Comparison of ENCODE assay signal across 15 cellular contexts in genomic region chr20:23347791-23348190, GRCh38.
"Had no signal": no experiment of that assay in that cellular context is flagged by ENCODE, and none has a peak within 500 bp of the region (broad histone marks: within the 10 kb centered on the region; RNA-seq: fewer than 3 reads in every experiment).

No MANE protein-coding gene starts in this region.

- H3K27me3 ChIP-seq: cardiac muscle cell, esophagus squamous epithelium, suprapubic skin, upper lobe of right lung had no signal

- H3K4me3 Mint-ChIP-seq: activated CD4-positive, alpha-beta T cell treated with anti-CD3 and anti-CD28 coated beads for 36 hours; activated naive CD4-positive, alpha-beta T cell treated with anti-CD3 and anti-CD28 coated beads for 36 hours; activated T-cell treated with anti-CD3 and anti-CD28 coated beads, Interleukin-2, amount 50 U/mL, for 24 hours; dendritic cell treated with granulocyte-macrophage colony-stimulating factor and Interleukin-4, amounts not matched to agents 40 ng/mL and 50 ng/mL, for 4 days; stimulated activated naive CD8-positive, alpha-beta T cell treated with anti-CD3 and anti-CD28 coated beads, Interleukin-15, Interleukin-2, amounts not matched to agents 100 ng/mL and 50 ng/mL, for 24 hours had no signal

- H3K27me3 Mint-ChIP-seq: activated CD4-positive, alpha-beta T cell treated with anti-CD3 and anti-CD28 coated beads for 36 hours; activated T-cell treated with anti-CD3 and anti-CD28 coated beads, Interleukin-2, amount 50 U/mL, for 24 hours; stimulated activated naive CD8-positive, alpha-beta T cell treated with anti-CD3 and anti-CD28 coated beads, Interleukin-15, Interleukin-2, amounts not matched to agents 100 ng/mL and 50 ng/mL, for 24 hours had no signal

- H3K36me3 Mint-ChIP-seq: WTC11 had no signal

- H3K9me3 Mint-ChIP-seq: activated naive CD4-positive, alpha-beta T cell treated with anti-CD3 and anti-CD28 coated beads for 36 hours; activated T-cell treated with anti-CD3 and anti-CD28 coated beads, Interleukin-2, amount 50 U/mL, for 24 hours; dendritic cell treated with granulocyte-macrophage colony-stimulating factor and Interleukin-4, amounts not matched to agents 40 ng/mL and 50 ng/mL, for 4 days; stimulated activated naive CD8-positive, alpha-beta T cell treated with anti-CD3 and anti-CD28 coated beads, Interleukin-15, Interleukin-2, amounts not matched to agents 100 ng/mL and 50 ng/mL, for 24 hours had no signal

- H3K27ac Mint-ChIP-seq: activated naive CD4-positive, alpha-beta T cell treated with anti-CD3 and anti-CD28 coated beads for 36 hours; dendritic cell treated with granulocyte-macrophage colony-stimulating factor and Interleukin-4, amounts not matched to agents 40 ng/mL and 50 ng/mL, for 4 days had no signal

- DNase-seq: activated CD4-positive, alpha-beta T cell treated with anti-CD3 and anti-CD28 coated beads for 36 hours; activated CD4-positive, alpha-beta T cell treated with anti-CD3 and anti-CD28 coated beads, Interleukin-2, amount 50 U/mL, for 48 hours; activated naive CD4-positive, alpha-beta T cell treated with anti-CD3 and anti-CD28 coated beads for 36 hours; activated T-cell treated with anti-CD3 and anti-CD28 coated beads, Interleukin-2, amount 50 U/mL, for 24 hours; effector memory CD4-positive, alpha-beta T cell; esophagus squamous epithelium; mesenchymal stem cell; psoas muscle; right cardiac atrium; upper lobe of right lung had no signal

- H3K27ac ChIP-seq: cardiac muscle cell, psoas muscle, suprapubic skin, upper lobe of right lung had no signal

- ATAC-seq: activated CD4-positive, alpha-beta T cell treated with anti-CD3 and anti-CD28 coated beads for 36 hours; psoas muscle; right cardiac atrium; upper lobe of right lung; WTC11 had no signal

- H3K9me3 ChIP-seq: esophagus squamous epithelium, psoas muscle, suprapubic skin, upper lobe of right lung had no signal

- H3K36me3 ChIP-seq: cardiac muscle cell, esophagus squamous epithelium, suprapubic skin, upper lobe of right lung had no signal

- H3K4me3 ChIP-seq: cardiac muscle cell, esophagus squamous epithelium, psoas muscle, suprapubic skin, upper lobe of right lung had no signal
